In the genomic region with DNA sequence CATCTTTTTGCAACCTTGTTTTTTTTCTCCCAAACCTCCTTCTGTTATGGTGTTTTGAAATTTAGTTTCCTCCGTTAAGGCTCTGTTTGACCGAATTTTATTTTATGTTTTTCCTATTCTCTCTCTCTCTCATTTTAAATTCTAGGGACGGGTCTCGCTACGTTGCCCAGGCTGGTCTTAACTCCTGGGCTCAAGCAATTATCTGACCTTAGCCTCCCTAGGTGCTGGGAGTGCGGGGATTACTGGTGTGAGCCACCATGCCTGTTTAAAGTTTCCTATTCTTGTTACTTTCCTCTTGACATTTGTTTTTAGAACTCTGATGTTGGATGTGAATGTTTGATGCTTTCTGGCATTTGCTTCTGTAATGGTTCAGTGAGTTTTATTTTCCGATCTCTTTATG, we compare ENCODE assay signal across 8 cellular contexts. TPM values are rescaled to one million over a fixed set of nuclear protein-coding genes. Genes with fewer than 3 reads are reported as not detected.
DNase-seq lines count a peak whose midpoint lies in the region; ATAC-seq and TF ChIP-seq lines count a peak whose summit lies in the region.

No MANE protein-coding gene starts in this region.

- TF ChIP-seq CTCF in astrocyte of the cerebellum (IDR thresholded peaks at IDR 0.05; ENCODE audit: low read depth, low read length, missing control alignments), result no peak
- no peak for TF ChIP-seq CTCF in lower lobe of right lung (IDR thresholded peaks at IDR 0.05)
- no peak for TF ChIP-seq CTCF in transverse colon (IDR thresholded peaks at IDR 0.05)

- H3K27me3 ChIP-seq in lower lobe of right lung (ENCODE audit: low read depth) (no peaks in the 10 kb centered on the region), transverse colon (no peaks in the 10 kb centered on the region)

- peaks cover 6% of the 10 kb centered on the region for H3K9me3 Mint-ChIP-seq in activated naive CD4-positive, alpha-beta T cell treated with anti-CD3 and anti-CD28 coated beads for 36 hours

- H3K9me3 ChIP-seq in lower lobe of right lung (no peaks in the 10 kb centered on the region), transverse colon (no peaks in the 10 kb centered on the region)

- peaks cover 9% of the 10 kb centered on the region for H3K27me3 Mint-ChIP-seq in activated naive CD4-positive, alpha-beta T cell treated with anti-CD3 and anti-CD28 coated beads for 36 hours (ENCODE audit: low read depth)

- peaks cover 16% of the 10 kb centered on the region for H3K36me3 ChIP-seq in lower lobe of right lung
- peaks cover 0 to 10% (median 5%) of the 10 kb centered on the region in 4 donors for H3K36me3 ChIP-seq in transverse colon

- in situ Hi-C loops in astrocyte of the cerebellum (cut with HindIII; ENCODE audit: low sequenced_read_pairs) (no loop called here), transverse colon (cut with MboI; ENCODE audit: low pct_ligation_motif_present in 1 of 4, low pct_unique_long_range_greater_than_20kb in 1 of 4, low sequenced_read_pairs in 3 of 4) (loop anchor here in 3 of 4 donors (5.0 to 25.0 kb wide), 3 partner anchors 69 to 377 kb away; no protein-coding TSS in a partner anchor)

- H3K27ac ChIP-seq in lower lobe of right lung (peak overlapping the region; percentile 90), transverse colon (peak overlapping the region; percentile 95 to 98 (median 97))

- peaks cover 25% of the 10 kb centered on the region for H3K36me3 Mint-ChIP-seq in activated naive CD4-positive, alpha-beta T cell treated with anti-CD3 and anti-CD28 coated beads for 36 hours (ENCODE audit: low read depth)

- H3K4me3 Mint-ChIP-seq in activated naive CD4-positive, alpha-beta T cell treated with anti-CD3 and anti-CD28 coated beads for 36 hours, result peak overlapping the region; percentile 86

- WGBS in transverse colon (ENCODE audit: low coverage in 1 of 2), 2 donors, result 7 to 14% methylated on average over 6 to 7 of the region's 7 CpGs

- no peak for TF ChIP-seq EP300 in transverse colon (IDR thresholded peaks at IDR 0.05; ENCODE audit: low read depth)

- DNase-seq in activated naive CD4-positive, alpha-beta T cell treated with anti-CD3 and anti-CD28 coated beads for 36 hours, result no peak
- DNase-seq in activated naive CD4-positive, alpha-beta T cell treated with anti-CD3 and anti-CD28 coated beads, Interleukin-2, amount 50 U/mL, for 16 hours, result no peak
- DNase-seq in astrocyte of the cerebellum (ENCODE audit: low read depth), result no peak
- no peak for DNase-seq in lower lobe of right lung
- DNase-seq in transverse colon, result no peak
- DNase-seq in NCI-H1930 (lab: John Stamatoyannopoulos, UW), result no peak
- no peak for DNase-seq in NCI-H1436 (lab: John Stamatoyannopoulos, UW)
- no peak for DNase-seq in stimulated activated CD4-positive, alpha-beta T cell treated with anti-CD3 and anti-CD28 coated beads, Interleukin-4, amount 100 ng/mL, for 1 hour

- intact Hi-C loops in activated naive CD4-positive, alpha-beta T cell treated with anti-CD3 and anti-CD28 coated beads for 36 hours (cut with micrococcal nuclease), result loop anchor here (1.0 to 10.0 kb wide), 10 partner anchors 36 to 1391 kb away; partner anchors contain the start of genes EFCAB11, EML5, GALC and GPR65
- intact Hi-C loops in lower lobe of right lung (cut with DNase I), result no loop called here
- intact Hi-C loops in transverse colon (cut with DNase I; ENCODE audit: low total_unique reads), result no loop called here

- no peak for TF ChIP-seq POLR2A in transverse colon (IDR thresholded peaks at IDR 0.05)

- peak overlapping the region; percentile 47 for H3K27ac Mint-ChIP-seq in activated naive CD4-positive, alpha-beta T cell treated with anti-CD3 and anti-CD28 coated beads for 36 hours

- H3K4me1 ChIP-seq in lower lobe of right lung (peaks cover 19% of the 10 kb centered on the region), transverse colon (peaks cover 6 to 25% (median 14%) of the 10 kb centered on the region in 4 donors)

- no peak for ATAC-seq in lower lobe of right lung

- CTCF ChIA-PET in activated naive CD4-positive, alpha-beta T cell treated with anti-CD3 and anti-CD28 coated beads for 36 hours (lab: Charles Lee), result no interaction called here

- H3K4me3 ChIP-seq in astrocyte of the cerebellum (ENCODE audit: low read depth, low read length), result peak overlapping the region; percentile 93
- peak overlapping the region; percentile 86 for H3K4me3 ChIP-seq in lower lobe of right lung
- peak overlapping the region; percentile 59 to 94 (median 92) for H3K4me3 ChIP-seq in transverse colon

- H3K4me1 Mint-ChIP-seq in activated naive CD4-positive, alpha-beta T cell treated with anti-CD3 and anti-CD28 coated beads for 36 hours (ENCODE audit: low read depth), result peaks cover 29% of the 10 kb centered on the region

RNA-seq across cellular contexts. Expression of gene ZC3H14, which starts 1.0 kb away (rescaled TPM):
- 10 to 100 TPM; 33.3 to 37.9 TPM for total RNA-seq in activated naive CD4-positive, alpha-beta T cell treated with anti-CD3 and anti-CD28 coated beads for 36 hours
- 67.3 TPM for total RNA-seq in lower lobe of right lung
- 100 to 1,000 TPM in 1 of 4 donors, 10 to 100 TPM in 3; 29.9 to 103 (median 81.0) TPM for total RNA-seq in transverse colon

RNA-seq across cellular contexts. Expression of gene PTPN21, which starts 9.0 kb away (rescaled TPM):
- total RNA-seq in activated naive CD4-positive, alpha-beta T cell treated with anti-CD3 and anti-CD28 coated beads for 36 hours, result under 1 TPM in 1 of 2 experiments, not detected in 1; 0.17 TPM
- total RNA-seq in lower lobe of right lung (47.6 TPM), transverse colon (10 to 100 TPM; 27.8 to 38.5 (median 28.9) TPM)

Comparison
In these comparisons a context has a peak if more than half of its experiments do, and no peak if none do; other contexts are left out.
1. RNA of gene PTPN21, which starts 9.0 kb away (total RNA-seq): 47.6 TPM in lower lobe of right lung (single experiment) and 27.8 to 38.5 TPM in transverse colon; 0.17 TPM in activated naive CD4-positive, alpha-beta T cell treated with anti-CD3 and anti-CD28 coated beads for 36 hours; every median in the first group is over 10 times any median in the second.
2. Peak in every context shown above with its lines, with median percentiles within 50 percentile points of each other: H3K4me3 ChIP-seq.